ENCODE assay signal across 8 cellular contexts in genomic region chr2:11778923-11779757, GRCh38. TPM values are rescaled to one million over a fixed set of nuclear protein-coding genes. Genes with fewer than 3 reads are reported as not detected.
DNase-seq lines count a peak whose midpoint lies in the region; ATAC-seq and TF ChIP-seq lines count a peak whose summit lies in the region.

No MANE protein-coding gene starts in this region.

- DNase-seq in CD4-positive, alpha-beta T cell = peak; percentile 79 to 92 (median 84)
- peak; percentile 86 for DNase-seq in NCI-H82 (lab: John Stamatoyannopoulos, UW)
- DNase-seq in activated CD8-positive, alpha-beta memory T cell treated with anti-CD3 and anti-CD28 coated beads, Interleukin-2, amount 10 ng/mL, durations not matched to agents 7 days and 5 days = peak; percentile 90
- peak; percentile 95 for DNase-seq in endodermal cell
- DNase-seq in mucosa of gallbladder (ENCODE audit: low spot score) = peak; percentile 72
- peak; percentile 73 to 83 for DNase-seq in stimulated activated CD8-positive, alpha-beta memory T cell treated with anti-CD3 and anti-CD28 coated beads, Interleukin-7, amount 100 ng/mL, for 1 hour (ENCODE audit: low read depth in 2 of 2)

- peak overlapping the region; percentile 64 for H3K27ac Mint-ChIP-seq in CD4-positive, alpha-beta T cell
- peak overlapping the region; percentile 86 for H3K27ac Mint-ChIP-seq in activated CD8-positive, alpha-beta memory T cell treated with anti-CD3 and anti-CD28 coated beads, Interleukin-2, amount 10 ng/mL, durations not matched to agents 7 days and 5 days
- H3K27ac Mint-ChIP-seq in endodermal cell = no peak overlapping the region

- H3K4me1 Mint-ChIP-seq in CD4-positive, alpha-beta T cell (ENCODE audit: low read depth) = peaks cover 42% of the 10 kb centered on the region
- peaks cover 43% of the 10 kb centered on the region for H3K4me1 Mint-ChIP-seq in activated CD8-positive, alpha-beta memory T cell treated with anti-CD3 and anti-CD28 coated beads, Interleukin-2, amount 10 ng/mL, durations not matched to agents 7 days and 5 days
- peaks cover 3% of the 10 kb centered on the region for H3K4me1 Mint-ChIP-seq in endodermal cell

- no peaks in the 10 kb centered on the region for H3K4me1 ChIP-seq in endodermal cell (ENCODE audit: control insufficient read depth, insufficient read depth, low read length)

- no peaks in the 10 kb centered on the region for H3K9me3 Mint-ChIP-seq in CD4-positive, alpha-beta T cell
- no peaks in the 10 kb centered on the region for H3K9me3 Mint-ChIP-seq in activated CD8-positive, alpha-beta memory T cell treated with anti-CD3 and anti-CD28 coated beads, Interleukin-2, amount 10 ng/mL, durations not matched to agents 7 days and 5 days (ENCODE audit: low read depth)
- H3K9me3 Mint-ChIP-seq in endodermal cell = no peaks in the 10 kb centered on the region

- H3K36me3 ChIP-seq in endodermal cell (ENCODE audit: control insufficient read depth, insufficient read depth, low read length) = peaks cover 58% of the 10 kb centered on the region

- H3K9ac ChIP-seq in endodermal cell (ENCODE audit: extremely low read depth, low read length, poor library complexity, severe bottlenecking) = no peak overlapping the region

- no peaks in the 10 kb centered on the region for H3K9me3 ChIP-seq in CD4-positive, alpha-beta T cell (ENCODE audit: control insufficient read depth, low read length)
- no peaks in the 10 kb centered on the region for H3K9me3 ChIP-seq in endodermal cell (ENCODE audit: control insufficient read depth, low read length)

- CTCF ChIA-PET in CD4-positive, alpha-beta T cell (lab: Charles Lee) = interaction anchor here (0.6 to 5.6 kb wide), 13 partner anchors 13 to 302 kb away, joined by 3 to 42 read pairs (median 4); partner anchors contain the start of gene LPIN1
- CTCF ChIA-PET in activated CD8-positive, alpha-beta memory T cell treated with anti-CD3 and anti-CD28 coated beads, Interleukin-2, amount 10 ng/mL, durations not matched to agents 7 days and 5 days (lab: Charles Lee) = interaction anchor here (0.5 to 13.1 kb wide), 18 partner anchors 9 to 96 kb away, joined by 3 to 401 read pairs (median 4); partner anchors contain the start of gene LPIN1

- H3K36me3 Mint-ChIP-seq in CD4-positive, alpha-beta T cell (ENCODE audit: low read depth) = peaks cover 78% of the 10 kb centered on the region
- peaks cover 57% of the 10 kb centered on the region for H3K36me3 Mint-ChIP-seq in activated CD8-positive, alpha-beta memory T cell treated with anti-CD3 and anti-CD28 coated beads, Interleukin-2, amount 10 ng/mL, durations not matched to agents 7 days and 5 days
- peaks cover 41% of the 10 kb centered on the region for H3K36me3 Mint-ChIP-seq in endodermal cell (ENCODE audit: low read depth)

- intact Hi-C loops in CD4-positive, alpha-beta T cell (cut with DNase I, micrococcal nuclease) = loop anchor here (1.0 to 10.0 kb wide), 9 partner anchors 29 to 944 kb away; partner anchors contain the start of genes LPIN1 (in 1 of the 2) and SLC66A3 (in 1 of the 2)

- H3K27me3 ChIP-seq in CD4-positive, alpha-beta T cell (ENCODE audit: control insufficient read depth, insufficient read depth, low read length) = no peaks in the 10 kb centered on the region
- H3K27me3 ChIP-seq in endodermal cell (ENCODE audit: control insufficient read depth, insufficient read depth, low read length, poor library complexity, severe bottlenecking) = no peaks in the 10 kb centered on the region

- H3K4me3 ChIP-seq in endodermal cell (ENCODE audit: low read length) = no peak overlapping the region

- POLR2A ChIA-PET in CD4-positive, alpha-beta T cell (lab: Charles Lee) = interaction anchor here (0.6 to 1.8 kb wide), 9 partner anchors 25 to 939 kb away, joined by 3 to 5 read pairs (median 3); partner anchors contain the start of gene LPIN1

- TF ChIP-seq CTCF in CD4-positive, alpha-beta T cell (IDR thresholded peaks at IDR 0.05) = peak; percentile 97
- TF ChIP-seq CTCF in endodermal cell (conservative IDR thresholded peaks at IDR 0.05) = peak; percentile 99

- no peaks in the 10 kb centered on the region for H3K27me3 Mint-ChIP-seq in CD4-positive, alpha-beta T cell
- H3K27me3 Mint-ChIP-seq in activated CD8-positive, alpha-beta memory T cell treated with anti-CD3 and anti-CD28 coated beads, Interleukin-2, amount 10 ng/mL, durations not matched to agents 7 days and 5 days = no peaks in the 10 kb centered on the region
- H3K27me3 Mint-ChIP-seq in endodermal cell (ENCODE audit: insufficient read depth) = peaks cover 2% of the 10 kb centered on the region

- WGBS in endodermal cell (ENCODE audit: insufficient coverage in 1 of 2, insufficient read length in 1 of 2), 2 experiments = 33 to 42% methylated on average over 13 to 23 of the region's 23 CpGs

- H3K27ac ChIP-seq in CD4-positive, alpha-beta T cell (ENCODE audit: low read depth, low read length) = no peak overlapping the region
- no peak overlapping the region for H3K27ac ChIP-seq in endodermal cell (ENCODE audit: low read depth, low read length)

- H3K4me3 Mint-ChIP-seq in CD4-positive, alpha-beta T cell = peak overlapping the region; percentile 62
- H3K4me3 Mint-ChIP-seq in activated CD8-positive, alpha-beta memory T cell treated with anti-CD3 and anti-CD28 coated beads, Interleukin-2, amount 10 ng/mL, durations not matched to agents 7 days and 5 days = peak overlapping the region; percentile 64
- peak overlapping the region; percentile 6 for H3K4me3 Mint-ChIP-seq in endodermal cell

- peak; percentile 96 for ATAC-seq in CD4-positive, alpha-beta T cell (ENCODE audit: poor library complexity)
- ATAC-seq in GM19324 (IDR thresholded peaks at IDR 0.05; ENCODE audit: low FRiP score, unreplicated experiment) (peak; percentile 89), HG03432 (IDR thresholded peaks at IDR 0.05; ENCODE audit: unreplicated experiment) (peak; percentile 91)
- ATAC-seq in activated CD8-positive, alpha-beta memory T cell treated with anti-CD3 and anti-CD28 coated beads, Interleukin-2, amount 10 ng/mL, durations not matched to agents 7 days and 5 days = peak; percentile 88

RNA-seq across cellular contexts. Expression of gene LPIN1, which starts 32.7 kb away (rescaled TPM):
- total RNA-seq in CD4-positive, alpha-beta T cell = 100 to 1,000 TPM; 115 to 128 TPM
- total RNA-seq in activated CD8-positive, alpha-beta memory T cell treated with anti-CD3 and anti-CD28 coated beads, Interleukin-2, amount 10 ng/mL, durations not matched to agents 7 days and 5 days = 10 to 100 TPM; 57.1 to 76.4 TPM
- 10 to 100 TPM; 23.9 to 24.3 TPM for total RNA-seq in endodermal cell
- 20.8 TPM for polyA plus RNA-seq in endodermal cell (2013, experiment 1 of 2)
- polyA plus RNA-seq in endodermal cell (2013, experiment 2 of 2) = 17.4 TPM
- total RNA-seq in mucosa of gallbladder = 51.1 TPM

Comparison
In these comparisons a context has a peak if more than half of its experiments do, and no peak if none do; other contexts are left out.
1. H3K4me3 Mint-ChIP-seq: peak in every context shown above with its lines; median percentile 64 in activated CD8-positive, alpha-beta memory T cell treated with anti-CD3 and anti-CD28 coated beads, Interleukin-2, amount 10 ng/mL, durations not matched to agents 7 days and 5 days; 62 in CD4-positive, alpha-beta T cell; 6 in endodermal cell.